Comparison of ENCODE assay signal across 21 cellular contexts in the genomic region with DNA sequence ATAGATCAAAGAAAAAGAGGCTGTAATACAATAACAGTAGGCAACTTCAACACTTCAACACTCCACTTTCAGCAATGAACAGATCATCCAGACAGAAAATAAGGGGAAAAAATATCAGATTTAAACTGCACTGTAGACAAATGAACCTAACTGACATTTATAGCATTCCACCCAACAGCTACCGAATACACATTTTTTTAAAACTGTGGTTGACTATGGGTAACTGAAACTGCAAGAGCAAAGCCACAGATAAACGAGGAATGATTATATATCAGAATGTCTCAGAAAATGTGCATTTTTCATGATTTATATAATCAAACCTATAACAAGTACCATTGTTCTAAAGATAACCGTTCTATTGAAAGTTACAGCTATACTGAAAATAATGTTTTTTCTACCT.
DNase-seq lines count a peak whose midpoint lies in the region; ATAC-seq and TF ChIP-seq lines count a peak whose summit lies in the region.
"Had no signal": no experiment of that assay in that cellular context is flagged by ENCODE, and none has a peak within 500 bp of the region (broad histone marks: within the 10 kb centered on the region; RNA-seq: fewer than 3 reads in every experiment).

No MANE protein-coding gene starts in this region.

- H3K4me3 Mint-ChIP-seq in activated naive CD4-positive, alpha-beta T cell treated with anti-CD3 and anti-CD28 coated beads, Interleukin-2, amount 50 U/mL, for 24 hours, result peak overlapping the region; percentile 31
- peak overlapping the region; percentile 69 for H3K4me3 Mint-ChIP-seq in T-helper 17 cell
- H3K4me3 Mint-ChIP-seq: HFFc6 had no signal

- H3K36me3 Mint-ChIP-seq in activated naive CD4-positive, alpha-beta T cell treated with anti-CD3 and anti-CD28 coated beads, Interleukin-2, amount 50 U/mL, for 24 hours, result peaks cover 19% of the 10 kb centered on the region
- H3K36me3 Mint-ChIP-seq in T-helper 17 cell (ENCODE audit: low read depth), result peaks cover 9% of the 10 kb centered on the region

- intact Hi-C loops in Right ventricle myocardium inferior (cut with DNase I), result no loop called here

- no peak overlapping the region for H3K27ac Mint-ChIP-seq in activated naive CD4-positive, alpha-beta T cell treated with anti-CD3 and anti-CD28 coated beads, Interleukin-2, amount 50 U/mL, for 24 hours
- H3K27ac Mint-ChIP-seq in T-helper 17 cell, result peak overlapping the region; percentile 59
- H3K27ac Mint-ChIP-seq: HFFc6 had no signal

- no peak for TF ChIP-seq CTCF in RWPE1 (conservative IDR thresholded peaks at IDR 0.05; ENCODE audit: low read depth)

- no peak for DNase-seq in activated naive CD4-positive, alpha-beta T cell (lab: John Stamatoyannopoulos, UW)
- DNase-seq in T-helper 17 cell (no peak), Right ventricle myocardium inferior (ENCODE audit: missing footprints) (no peak), RWPE1 (ENCODE audit: low spot score) (no peak)
- DNase-seq: ACHN, C1 segment of cervical spinal cord, GF-D8, H7, HFFc6, Karpas-422, NCI-H1048, NCI-H1436, NCI-H1930, NCI-H226, NCI-H524, NCI-H82 had no signal

- no peaks in the 10 kb centered on the region for H3K27me3 Mint-ChIP-seq in activated naive CD4-positive, alpha-beta T cell treated with anti-CD3 and anti-CD28 coated beads, Interleukin-2, amount 50 U/mL, for 24 hours
- no peaks in the 10 kb centered on the region for H3K27me3 Mint-ChIP-seq in T-helper 17 cell

- ATAC-seq in GM18868 (IDR thresholded peaks at IDR 0.05; ENCODE audit: unreplicated experiment), result peak; percentile 45
- ATAC-seq in T-helper 17 cell, result no peak
- no peak for ATAC-seq in Right ventricle myocardium inferior
- no peak for ATAC-seq in HG03439 (IDR thresholded peaks at IDR 0.05; ENCODE audit: unreplicated experiment)

- peaks cover 13% of the 10 kb centered on the region for H3K4me1 Mint-ChIP-seq in activated naive CD4-positive, alpha-beta T cell treated with anti-CD3 and anti-CD28 coated beads, Interleukin-2, amount 50 U/mL, for 24 hours
- peaks cover 13% of the 10 kb centered on the region for H3K4me1 Mint-ChIP-seq in T-helper 17 cell

- peaks cover 33% of the 10 kb centered on the region for H3K9me3 Mint-ChIP-seq in activated naive CD4-positive, alpha-beta T cell treated with anti-CD3 and anti-CD28 coated beads, Interleukin-2, amount 50 U/mL, for 24 hours

- CTCF ChIA-PET in RWPE1 (lab: Yijun Ruan, JAX), result no interaction called here

- POLR2A ChIA-PET in RWPE1 (lab: Yijun Ruan, JAX; ENCODE audit: low non-redundant PET), result no interaction called here

- no peak overlapping the region for H3K27ac ChIP-seq in RWPE1
- H3K27ac ChIP-seq: HL-60, SJSA1 had no signal

- H3K9me3 ChIP-seq in T-helper 17 cell (ENCODE audit: control insufficient read depth, low read length, poor library complexity, severe bottlenecking), result peaks cover 5% of the 10 kb centered on the region
